17 cellular contexts compared by ENCODE assay signal in the genomic region with DNA sequence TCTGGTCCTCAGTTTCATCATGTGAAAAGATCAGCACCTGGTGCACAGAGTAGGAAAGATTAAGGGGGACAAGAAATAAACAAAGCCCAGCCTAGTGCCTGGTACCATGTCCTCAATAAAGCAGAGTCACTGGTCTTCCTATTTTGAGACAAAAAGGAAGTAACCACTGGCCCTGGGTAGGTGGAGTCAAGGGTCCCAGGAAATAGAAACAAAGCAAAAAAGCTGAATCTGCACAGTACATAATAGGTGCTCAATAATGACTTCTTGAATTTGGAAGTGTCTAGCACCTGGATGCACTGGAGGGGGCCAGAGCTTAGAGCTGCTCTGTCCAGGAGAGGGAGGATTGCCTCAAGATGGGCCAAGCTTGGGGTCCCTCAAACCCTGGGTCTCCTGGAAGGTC. TPM values are rescaled to one million over a fixed set of nuclear protein-coding genes. Genes with fewer than 3 reads are reported as not detected.
"Had no signal": no experiment of that assay in that cellular context is flagged by ENCODE, and none has a peak within 500 bp of the region (broad histone marks: within the 10 kb centered on the region; RNA-seq: fewer than 3 reads in every experiment).

No MANE protein-coding gene starts in this region.

- H3K36me3 Mint-ChIP-seq: activated CD8-positive, alpha-beta memory T cell treated with anti-CD3 and anti-CD28 coated beads, Interleukin-2, amount 10 ng/mL, durations not matched to agents 7 days and 5 days had no signal

- H3K9me3 ChIP-seq: gastroesophageal sphincter, left ventricle myocardium inferior, upper lobe of right lung had no signal

- DNase-seq: activated CD4-positive, alpha-beta T cell treated with anti-CD3 and anti-CD28 coated beads, Interleukin-2, amount 50 U/mL, for 4 hours; activated CD4-positive, CD25-positive, alpha-beta regulatory T cell treated with anti-CD3 and anti-CD28 coated beads, Interleukin-2, amount 50 U/mL, for 72 hours; activated CD8-positive, alpha-beta memory T cell treated with anti-CD3 and anti-CD28 coated beads, Interleukin-2, amount 10 ng/mL, durations not matched to agents 7 days and 5 days; activated effector memory CD4-positive, alpha-beta T cell treated with Interleukin-2 at 50 U/mL for 16 hours; activated T-cell treated with anti-CD3 and anti-CD28 coated beads, Interleukin-2, amount 50 U/mL, for 24 hours; central memory CD4-positive, alpha-beta T cell; effector memory CD8-positive, alpha-beta T cell; left ventricle myocardium inferior; stimulated activated CD4-positive, alpha-beta T cell treated with anti-CD3 and anti-CD28 coated beads, Interleukin-12 subunit alpha, Interleukin-12 subunit beta, amount 100 ng/mL, for 4 hours; stimulated activated CD4-positive, alpha-beta T cell treated with anti-CD3 and anti-CD28 coated beads, Interleukin-2, amount 100 ng/mL, for 48 hours; stimulated activated naive CD4-positive, alpha-beta T cell treated with Interleukin-2 at 50 U/mL for 16 hours; upper lobe of right lung had no signal

- ATAC-seq: activated CD8-positive, alpha-beta memory T cell treated with anti-CD3 and anti-CD28 coated beads, Interleukin-2, amount 10 ng/mL, durations not matched to agents 7 days and 5 days; effector memory CD8-positive, alpha-beta T cell; gastroesophageal sphincter; upper lobe of right lung had no signal

- H3K9me3 Mint-ChIP-seq: activated naive CD4-positive, alpha-beta T cell treated with anti-CD3 and anti-CD28 coated beads, Interleukin-2, amount 50 U/mL, for 24 hours; activated T-cell treated with anti-CD3 and anti-CD28 coated beads, Interleukin-2, amount 50 U/mL, for 24 hours; effector memory CD8-positive, alpha-beta T cell had no signal

- H3K27ac ChIP-seq: gastroesophageal sphincter, left ventricle myocardium inferior, upper lobe of right lung had no signal

- H3K27ac Mint-ChIP-seq: activated CD8-positive, alpha-beta memory T cell treated with anti-CD3 and anti-CD28 coated beads, Interleukin-2, amount 10 ng/mL, durations not matched to agents 7 days and 5 days; activated T-cell treated with anti-CD3 and anti-CD28 coated beads, Interleukin-2, amount 50 U/mL, for 24 hours; effector memory CD8-positive, alpha-beta T cell had no signal

- H3K4me3 Mint-ChIP-seq: activated CD8-positive, alpha-beta memory T cell treated with anti-CD3 and anti-CD28 coated beads, Interleukin-2, amount 10 ng/mL, durations not matched to agents 7 days and 5 days; activated T-cell treated with anti-CD3 and anti-CD28 coated beads, Interleukin-2, amount 50 U/mL, for 24 hours had no signal

- H3K36me3 ChIP-seq: gastroesophageal sphincter, left ventricle myocardium inferior, upper lobe of right lung had no signal

- H3K4me3 ChIP-seq: gastroesophageal sphincter, left ventricle myocardium inferior, upper lobe of right lung had no signal

RNA-seq across cellular contexts. Expression of a gene that starts 1.9 kb away (rescaled TPM):
- total RNA-seq: T-helper 2 cell treated with Interferon-gamma antibody and Interleukin-4, amounts not matched to agents 100 ng/mL and 5 ng/mL, for 36 hours had no signal

RNA-seq across cellular contexts. Expression of a gene that starts 55.7 kb away (rescaled TPM):
- total RNA-seq: activated CD8-positive, alpha-beta memory T cell treated with anti-CD3 and anti-CD28 coated beads, Interleukin-2, amount 10 ng/mL, durations not matched to agents 7 days and 5 days; epithelial cell of proximal tubule; myocyte; T-helper 2 cell treated with Interferon-gamma antibody and Interleukin-4, amounts not matched to agents 100 ng/mL and 5 ng/mL, for 36 hours had no signal
